In the genomic region with DNA sequence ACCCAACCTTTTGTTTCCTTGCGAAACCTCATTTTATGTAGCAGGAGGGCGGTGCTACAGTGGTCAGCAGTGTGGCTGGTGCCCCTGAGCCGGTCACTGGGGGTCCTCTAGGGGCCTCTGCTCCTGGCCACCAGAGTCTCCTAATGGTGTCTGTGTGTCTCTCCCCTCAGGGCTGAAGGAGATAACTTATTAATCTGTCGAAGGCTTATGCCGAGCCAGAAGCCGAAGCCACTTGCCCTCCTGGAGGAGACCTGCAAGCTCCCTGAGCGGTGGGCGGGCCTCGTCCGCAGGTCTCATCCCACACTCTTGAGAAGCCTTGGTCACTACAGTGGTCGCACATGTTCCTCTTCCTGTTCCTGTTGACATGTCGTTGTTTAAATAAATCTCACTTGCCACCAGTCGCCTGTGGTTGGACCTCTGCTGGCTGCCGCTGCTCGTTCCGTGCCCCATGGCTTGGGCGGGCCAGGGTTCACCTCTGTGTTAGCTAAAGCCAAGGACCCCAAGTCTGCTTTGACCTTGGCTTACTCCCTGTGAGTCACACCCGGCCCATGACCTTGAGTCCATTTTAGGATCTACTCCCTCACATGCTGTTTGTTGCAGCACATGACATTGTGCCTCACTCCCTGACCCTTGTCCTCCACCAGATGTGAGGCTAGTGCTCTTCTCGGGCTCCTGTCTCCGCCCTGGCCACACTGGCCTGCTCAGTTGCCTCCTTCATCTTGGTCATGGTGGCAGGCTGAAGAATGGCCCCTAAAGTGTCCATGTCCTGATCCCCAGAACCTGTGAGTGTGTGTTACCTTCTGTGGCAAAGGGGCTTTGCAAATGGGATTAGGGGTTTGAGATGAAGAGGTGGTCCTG, we compare ENCODE assay signal across 1 cellular context.
A peak's percentile ranks its signal among the peaks of the same experiment; 100 is the strongest.
TF ChIP-seq lines count a peak whose summit lies in the region.

No MANE protein-coding gene starts in this region.

TF ChIP-seq in HepG2, 621 proteins besides CTCF, POLR2A, EP300 and RAD21 (continued from another document and continues in another):
- TF ChIP-seq ZNF350 (CRISPR knock-in tag; IDR thresholded peaks at IDR 0.05; ENCODE audit: borderline replicate concordance, low read depth), result peak; percentile 99
- peak; percentile 84; the same call in 1 of the 2 replicates for TF ChIP-seq CSRNP1 (CRISPR knock-in tag; IDR thresholded peaks at IDR 0.05)
- peak; percentile 74; the same call in 1 of the 2 replicates for TF ChIP-seq ZNF879 (CRISPR knock-in tag; IDR thresholded peaks at IDR 0.05)
- peak; percentile 26; the same call in 1 of the 2 replicates for TF ChIP-seq ZC3H4 (CRISPR knock-in tag; IDR thresholded peaks at IDR 0.05; ENCODE audit: borderline replicate concordance)
- peak; percentile 64; the same call in 1 of the 2 replicates for TF ChIP-seq ATF7-NPFF (CRISPR knock-in tag; IDR thresholded peaks at IDR 0.05; ENCODE audit: low read depth)
- peak; percentile 98 for TF ChIP-seq JUNB (CRISPR knock-in tag; IDR thresholded peaks at IDR 0.05; ENCODE audit: borderline replicate concordance)
- no peak for TF ChIP-seq DR1 (CRISPR knock-in tag; IDR thresholded peaks at IDR 0.05)
- TF ChIP-seq FOXA1 (IDR thresholded peaks at IDR 0.05), result no peak
- TF ChIP-seq FOXA1 (CRISPR knock-in tag; IDR thresholded peaks at IDR 0.05), result peak; percentile 90
- TF ChIP-seq CBX5 (CRISPR knock-in tag; IDR thresholded peaks at IDR 0.05; ENCODE audit: borderline replicate concordance), result peak; percentile 98; the same call in 1 of the 2 replicates
- TF ChIP-seq GZF1 (CRISPR knock-in tag; IDR thresholded peaks at IDR 0.05), result peak; percentile 77; the same call in 1 of the 2 replicates
- TF ChIP-seq RFX1 (IDR thresholded peaks at IDR 0.05), result no peak
- TF ChIP-seq NFYC (CRISPR knock-in tag; IDR thresholded peaks at IDR 0.05), result peak; percentile 52
- no peak for TF ChIP-seq KLF15 (CRISPR knock-in tag; IDR thresholded peaks at IDR 0.05; ENCODE audit: borderline replicate concordance)
- TF ChIP-seq NR1H2 (CRISPR knock-in tag; IDR thresholded peaks at IDR 0.05; ENCODE audit: borderline replicate concordance, low read depth), result no peak; the same call in 1 of the 2 replicates
- peak; percentile 89 for TF ChIP-seq ZNF746 (CRISPR knock-in tag; IDR thresholded peaks at IDR 0.05)
- TF ChIP-seq, protein P1, sequence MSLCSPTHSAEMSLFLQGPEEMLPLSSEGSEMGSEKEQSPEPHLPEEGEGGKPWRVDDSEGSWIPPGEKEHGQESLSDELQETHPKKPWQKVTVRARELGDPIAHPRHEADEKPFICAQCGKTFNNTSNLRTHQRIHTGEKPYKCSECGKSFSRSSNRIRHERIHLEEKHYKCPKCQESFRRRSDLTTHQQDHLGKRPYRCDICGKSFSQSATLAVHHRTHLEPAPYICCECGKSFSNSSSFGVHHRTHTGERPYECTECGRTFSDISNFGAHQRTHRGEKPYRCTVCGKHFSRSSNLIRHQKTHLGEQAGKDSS (CRISPR knock-in tag; IDR thresholded peaks at IDR 0.05; ENCODE audit: borderline replicate concordance, low read depth), result peak; percentile 94; the same call in 1 of the 2 replicates
- TF ChIP-seq, protein P2, sequence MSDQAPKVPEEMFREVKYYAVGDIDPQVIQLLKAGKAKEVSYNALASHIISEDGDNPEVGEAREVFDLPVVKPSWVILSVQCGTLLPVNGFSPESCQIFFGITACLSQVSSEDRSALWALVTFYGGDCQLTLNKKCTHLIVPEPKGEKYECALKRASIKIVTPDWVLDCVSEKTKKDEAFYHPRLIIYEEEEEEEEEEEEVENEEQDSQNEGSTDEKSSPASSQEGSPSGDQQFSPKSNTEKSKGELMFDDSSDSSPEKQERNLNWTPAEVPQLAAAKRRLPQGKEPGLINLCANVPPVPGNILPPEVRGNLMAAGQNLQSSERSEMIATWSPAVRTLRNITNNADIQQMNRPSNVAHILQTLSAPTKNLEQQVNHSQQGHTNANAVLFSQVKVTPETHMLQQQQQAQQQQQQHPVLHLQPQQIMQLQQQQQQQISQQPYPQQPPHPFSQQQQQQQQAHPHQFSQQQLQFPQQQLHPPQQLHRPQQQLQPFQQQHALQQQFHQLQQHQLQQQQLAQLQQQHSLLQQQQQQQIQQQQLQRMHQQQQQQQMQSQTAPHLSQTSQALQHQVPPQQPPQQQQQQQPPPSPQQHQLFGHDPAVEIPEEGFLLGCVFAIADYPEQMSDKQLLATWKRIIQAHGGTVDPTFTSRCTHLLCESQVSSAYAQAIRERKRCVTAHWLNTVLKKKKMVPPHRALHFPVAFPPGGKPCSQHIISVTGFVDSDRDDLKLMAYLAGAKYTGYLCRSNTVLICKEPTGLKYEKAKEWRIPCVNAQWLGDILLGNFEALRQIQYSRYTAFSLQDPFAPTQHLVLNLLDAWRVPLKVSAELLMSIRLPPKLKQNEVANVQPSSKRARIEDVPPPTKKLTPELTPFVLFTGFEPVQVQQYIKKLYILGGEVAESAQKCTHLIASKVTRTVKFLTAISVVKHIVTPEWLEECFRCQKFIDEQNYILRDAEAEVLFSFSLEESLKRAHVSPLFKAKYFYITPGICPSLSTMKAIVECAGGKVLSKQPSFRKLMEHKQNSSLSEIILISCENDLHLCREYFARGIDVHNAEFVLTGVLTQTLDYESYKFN (CRISPR knock-in tag; conservative IDR thresholded peaks at IDR 0.05), result peak; percentile 98
- TF ChIP-seq SMC3 (IDR thresholded peaks at IDR 0.05; ENCODE audit: low read length), result peak; percentile 17; the same call in 1 of the 2 replicates
- TF ChIP-seq GMEB1 (CRISPR knock-in tag; IDR thresholded peaks at IDR 0.05; ENCODE audit: borderline replicate concordance), result peak; percentile 66; the same call in 1 of the 2 replicates
- peak; percentile 34; the same call in 1 of the 2 replicates for TF ChIP-seq ZNF615 (CRISPR knock-in tag; IDR thresholded peaks at IDR 0.05; ENCODE audit: borderline replicate concordance)
- no peak for TF ChIP-seq ETS1 (CRISPR knock-in tag; IDR thresholded peaks at IDR 0.05)
- TF ChIP-seq ZNF441 (CRISPR knock-in tag; IDR thresholded peaks at IDR 0.05; ENCODE audit: borderline replicate concordance), result peak; percentile 80; the same call in 1 of the 2 replicates
- peak; percentile 69 for TF ChIP-seq ARHGAP35 (CRISPR knock-in tag; IDR thresholded peaks at IDR 0.05; ENCODE audit: borderline replicate concordance)
- TF ChIP-seq SMYD3 (CRISPR knock-in tag; IDR thresholded peaks at IDR 0.05), result peak; percentile 93
- TF ChIP-seq, protein P3, sequence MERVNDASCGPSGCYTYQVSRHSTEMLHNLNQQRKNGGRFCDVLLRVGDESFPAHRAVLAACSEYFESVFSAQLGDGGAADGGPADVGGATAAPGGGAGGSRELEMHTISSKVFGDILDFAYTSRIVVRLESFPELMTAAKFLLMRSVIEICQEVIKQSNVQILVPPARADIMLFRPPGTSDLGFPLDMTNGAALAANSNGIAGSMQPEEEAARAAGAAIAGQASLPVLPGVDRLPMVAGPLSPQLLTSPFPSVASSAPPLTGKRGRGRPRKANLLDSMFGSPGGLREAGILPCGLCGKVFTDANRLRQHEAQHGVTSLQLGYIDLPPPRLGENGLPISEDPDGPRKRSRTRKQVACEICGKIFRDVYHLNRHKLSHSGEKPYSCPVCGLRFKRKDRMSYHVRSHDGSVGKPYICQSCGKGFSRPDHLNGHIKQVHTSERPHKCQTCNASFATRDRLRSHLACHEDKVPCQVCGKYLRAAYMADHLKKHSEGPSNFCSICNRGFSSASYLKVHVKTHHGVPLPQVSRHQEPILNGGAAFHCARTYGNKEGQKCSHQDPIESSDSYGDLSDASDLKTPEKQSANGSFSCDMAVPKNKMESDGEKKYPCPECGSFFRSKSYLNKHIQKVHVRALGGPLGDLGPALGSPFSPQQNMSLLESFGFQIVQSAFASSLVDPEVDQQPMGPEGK (CRISPR knock-in tag; IDR thresholded peaks at IDR 0.05), result peak; percentile 66
- TF ChIP-seq, protein P4, sequence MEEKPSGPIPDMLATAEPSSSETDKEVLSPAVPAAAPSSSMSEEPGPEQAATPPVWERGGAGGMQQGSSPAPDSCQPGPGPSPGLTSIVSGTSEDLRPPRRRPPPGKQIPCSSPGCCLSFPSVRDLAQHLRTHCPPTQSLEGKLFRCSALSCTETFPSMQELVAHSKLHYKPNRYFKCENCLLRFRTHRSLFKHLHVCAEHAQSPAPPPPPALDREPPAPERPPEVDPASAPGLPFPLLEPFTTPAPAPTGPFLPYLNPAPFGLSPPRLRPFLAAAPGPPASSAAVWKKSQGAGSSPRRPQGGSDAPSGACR (CRISPR knock-in tag; IDR thresholded peaks at IDR 0.05), result peak; percentile 88; the same call in 1 of the 2 replicates
- TF ChIP-seq PTBP1 (IDR thresholded peaks at IDR 0.05; ENCODE audit: low read depth, low read length, poor library complexity, severe bottlenecking), result no peak
- 0 out of 2 replicates have a peak, but pooled peaks have one; percentile 54 for TF ChIP-seq U2AF2 (IDR thresholded peaks at IDR 0.05; ENCODE audit: low read depth, low read length)
- no peak for TF ChIP-seq MXD1 (CRISPR knock-in tag; IDR thresholded peaks at IDR 0.05)
- 0 out of 2 replicates have a peak, but pooled peaks have one; percentile 55 for TF ChIP-seq RNF2 (conservative IDR thresholded peaks at IDR 0.05; ENCODE audit: low read depth)
- peak; percentile 44 for TF ChIP-seq RBM22 (optimal IDR thresholded peaks at IDR 0.05; ENCODE audit: low read length)
- TF ChIP-seq ZKSCAN1 (IDR thresholded peaks at IDR 0.05; ENCODE audit: low read length), result peak; percentile 12; the same call in 1 of the 2 replicates
- peak; percentile 29 for TF ChIP-seq RBM39 (IDR thresholded peaks at IDR 0.05; ENCODE audit: low read depth, low read length, poor library complexity, severe bottlenecking)
- TF ChIP-seq ZNF572 (CRISPR knock-in tag; IDR thresholded peaks at IDR 0.05), result peak; percentile 99; the same call in 1 of the 2 replicates
- TF ChIP-seq GATAD2A (CRISPR knock-in tag; IDR thresholded peaks at IDR 0.05), result peak; percentile 98
- peak; percentile 42; the same call in 1 of the 2 replicates for TF ChIP-seq ZNF670 (CRISPR knock-in tag; IDR thresholded peaks at IDR 0.05; ENCODE audit: borderline replicate concordance)
- 0 out of 2 replicates have a peak, but pooled peaks have one; percentile 64 for TF ChIP-seq ADNP (CRISPR knock-in tag; IDR thresholded peaks at IDR 0.05)
- no peak for TF ChIP-seq CCAR2 (optimal IDR thresholded peaks at IDR 0.05; ENCODE audit: low read depth, low read length)
- no peak for TF ChIP-seq CSRNP2 (CRISPR knock-in tag; conservative IDR thresholded peaks at IDR 0.05; ENCODE audit: low read depth)
- peak; percentile 99 for TF ChIP-seq SALL1 (CRISPR knock-in tag; IDR thresholded peaks at IDR 0.05)
- TF ChIP-seq MAF1 (CRISPR knock-in tag; IDR thresholded peaks at IDR 0.05; ENCODE audit: borderline replicate concordance), result no peak
- no peak for TF ChIP-seq ZBTB2 (CRISPR knock-in tag; IDR thresholded peaks at IDR 0.05; ENCODE audit: low read depth)
- no peak for TF ChIP-seq FLYWCH1 (CRISPR knock-in tag; IDR thresholded peaks at IDR 0.05)
- TF ChIP-seq ZNF781 (CRISPR knock-in tag; IDR thresholded peaks at IDR 0.05; ENCODE audit: borderline replicate concordance, not compliant biosample characterization), result peak; percentile 94
